Comparison of ENCODE assay signal across 8 cellular contexts in genomic region chr13:69567514-69567913, GRCh38.
"Had no signal": no experiment of that assay in that cellular context is flagged by ENCODE, and none has a peak within 500 bp of the region (broad histone marks: within the 10 kb centered on the region; RNA-seq: fewer than 3 reads in every experiment).

No MANE protein-coding gene starts in this region.

- FAIRE-seq: G401.6, GM12878, GM12891, GM12892, GM18507, GM19239 had no signal

- DNase-seq: GDM1, GF-D8 had no signal

- H3K4me3 ChIP-seq: GM12878 had no signal
